In genomic region chr2:151562398-151562797, GRCh38 we compare ENCODE assay signal across 9 cellular contexts.
"Had no signal": no experiment of that assay in that cellular context is flagged by ENCODE, and none has a peak within 500 bp of the region (broad histone marks: within the 10 kb centered on the region; RNA-seq: fewer than 3 reads in every experiment).

No MANE protein-coding gene starts in this region.

- DNase-seq: GM23248, GOT3, H7, H9, HCEC 1CT, HFFc6 had no signal

- H3K9me3 ChIP-seq: HAP-1 had no signal

- H3K4me3 Mint-ChIP-seq: GM23338, H9, HFFc6 had no signal

- H2AFZ ChIP-seq: GM23248, GM23338 had no signal

- H3K4me1 Mint-ChIP-seq: GM23338, H9 had no signal

- H3K9ac ChIP-seq: GM23248 had no signal

- H3K27ac ChIP-seq: GM23248 had no signal

- H3K27ac Mint-ChIP-seq: GM23338, H9, HFFc6 had no signal

- H3K4me2 ChIP-seq: GM23338 had no signal

- H3K9me3 Mint-ChIP-seq: GM23338, H9, HFFc6 had no signal

- H3K4me3 ChIP-seq: GM23248, GM23338, HAP-1 had no signal

- H3K4me1 ChIP-seq: HAP-1 had no signal

- ATAC-seq: GM23338, HCT116 had no signal

- H3K36me3 ChIP-seq: HAP-1 had no signal
